In the genomic region with DNA sequence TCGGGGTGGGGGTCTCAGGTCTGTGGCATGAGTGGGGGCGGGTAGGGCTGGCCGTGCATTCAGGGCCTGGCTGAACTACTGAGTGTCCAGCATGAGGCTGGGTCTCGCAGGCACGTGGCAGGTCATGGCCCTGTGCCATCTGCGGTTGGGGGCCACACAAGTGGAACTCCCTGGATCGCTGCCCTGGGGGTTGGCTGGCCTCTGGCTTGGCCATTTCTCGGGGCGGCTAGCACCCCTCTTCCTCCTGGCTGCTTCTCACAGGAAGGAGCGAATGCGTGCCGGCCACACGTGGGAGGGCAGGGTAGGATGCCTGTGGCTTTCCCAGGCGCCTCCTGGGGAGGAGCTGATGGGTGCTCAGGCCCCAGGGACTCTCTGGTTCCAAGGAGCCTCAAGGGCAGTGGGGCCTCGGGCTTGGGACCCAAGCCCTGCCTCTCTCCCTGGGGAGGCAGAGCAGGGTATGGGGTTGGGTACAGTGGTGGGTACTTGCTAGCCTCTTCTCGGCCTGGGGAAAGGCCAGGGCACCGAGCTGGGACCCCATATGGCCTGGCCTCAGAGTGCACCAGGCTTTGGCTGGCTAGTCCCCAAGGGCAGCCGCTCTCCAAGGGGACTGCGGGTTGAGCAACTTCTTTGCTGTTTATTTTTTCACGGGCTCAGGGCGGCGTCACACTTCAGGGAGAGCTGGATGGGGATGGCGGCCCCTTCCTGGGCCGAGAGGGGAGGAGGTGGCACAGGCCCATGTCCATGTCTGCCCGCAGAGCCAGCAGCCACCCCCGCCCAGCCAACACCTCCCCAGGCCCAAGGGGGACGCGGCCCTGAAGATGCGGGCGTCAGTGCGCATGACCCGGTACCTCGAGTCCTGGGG, we compare ENCODE assay signal across 13 cellular contexts. TPM values are rescaled to one million over a fixed set of nuclear protein-coding genes. Genes with fewer than 3 reads are reported as not detected.
DNase-seq lines count a peak whose midpoint lies in the region; ATAC-seq and TF ChIP-seq lines count a peak whose summit lies in the region.
"Had no signal": no experiment of that assay in that cellular context is flagged by ENCODE, and none has a peak within 500 bp of the region (broad histone marks: within the 10 kb centered on the region; RNA-seq: fewer than 3 reads in every experiment).

No MANE protein-coding gene starts in this region.

- DNase-seq in Right ventricle myocardium inferior (ENCODE audit: missing footprints) (peak; percentile 64), right atrium auricular region (ENCODE audit: low spot score) (no peak), left lung (peak; percentile 57 to 82), ureter (ENCODE audit: low spot score) (peak; percentile 59), GOT3 (lab: John Stamatoyannopoulos, UW) (no peak), NK-92 (lab: John Stamatoyannopoulos, UW; ENCODE audit: unreplicated experiment) (no peak)
- peak; percentile 10 for DNase-seq in activated CD8-positive, alpha-beta memory T cell treated with anti-CD3 and anti-CD28 coated beads, Interleukin-2, amount 50 U/mL, for 4 hours
- DNase-seq: C1 segment of cervical spinal cord, NCI-H1105, NCI-H82 had no signal

- H3K9me3 ChIP-seq in right atrium auricular region (no peaks in the 10 kb centered on the region), left lung (no peaks in the 10 kb centered on the region)

- no peaks in the 10 kb centered on the region for H3K4me1 ChIP-seq in right atrium auricular region
- peaks cover 3 to 21% of the 10 kb centered on the region in 2 donors for H3K4me1 ChIP-seq in left lung

- H3K36me3 ChIP-seq in right atrium auricular region, result no peaks in the 10 kb centered on the region
- peaks cover 0 to 97% of the 10 kb centered on the region in 2 donors for H3K36me3 ChIP-seq in left lung
- H3K36me3 ChIP-seq: cardiac muscle cell had no signal

- H3K27me3 ChIP-seq in right atrium auricular region (no peaks in the 10 kb centered on the region), left lung (no peaks in the 10 kb centered on the region)
- H3K27me3 ChIP-seq: cardiac muscle cell had no signal

- H3K27ac ChIP-seq in right atrium auricular region (no peak overlapping the region), left lung (peak overlapping the region; percentile 53 to 61)
- H3K27ac ChIP-seq: cardiac muscle cell, HL-60 had no signal

- H3K4me3 ChIP-seq in right atrium auricular region (no peak overlapping the region), left lung (no peak overlapping the region)
- H3K4me3 ChIP-seq: cardiac muscle cell had no signal

- TF ChIP-seq CTCF in right atrium auricular region (IDR thresholded peaks at IDR 0.05) (no peak), left lung (IDR thresholded peaks at IDR 0.05) (no peak)

- ATAC-seq in Right ventricle myocardium inferior (no peak), left lung (peak; percentile 64), GM21381 (IDR thresholded peaks at IDR 0.05; ENCODE audit: unreplicated experiment) (no peak)

- intact Hi-C loops in Right ventricle myocardium inferior (cut with DNase I), result no loop called here
- intact Hi-C loops in left lung (cut with DNase I), result no loop called here

RNA-seq across cellular contexts. Expression of a gene that starts 37.5 kb away (rescaled TPM):
- total RNA-seq in Right ventricle myocardium inferior (11.7 TPM), right atrium auricular region (10 to 100 TPM in 1 of 2 donors, 1 to 10 TPM in 1; 8.5 to 17.1 TPM), left lung (100 to 1,000 TPM in 1 of 2 donors, 10 to 100 TPM in 1; 77.6 to 116 TPM), ureter (18.6 TPM)

Comparison
In these comparisons a context has a peak if more than half of its experiments do, and no peak if none do; other contexts are left out.
1. DNase-seq: peak in Right ventricle myocardium inferior (single experiment), activated CD8-positive, alpha-beta memory T cell treated with anti-CD3 and anti-CD28 coated beads, Interleukin-2, amount 50 U/mL, for 4 hours (single experiment), left lung (2 of 2) and ureter (single experiment); none in right atrium auricular region (single experiment), GOT3 (single experiment) and NK-92 (single experiment).
2. H3K27ac ChIP-seq: peak in left lung (2 of 2); none in right atrium auricular region (0 of 2).